ENCODE assay signal across 8 cellular contexts in genomic region chrX:15675490-15675921, GRCh38. TPM values are rescaled to one million over a fixed set of nuclear protein-coding genes. Genes with fewer than 3 reads are reported as not detected.
DNase-seq lines count a peak whose midpoint lies in the region; ATAC-seq and TF ChIP-seq lines count a peak whose summit lies in the region.

No MANE protein-coding gene starts in this region.

- ATAC-seq in HG02943 (IDR thresholded peaks at IDR 0.05; ENCODE audit: low read depth, unreplicated experiment) (peak; percentile 72), left lung (peak; percentile 83)

- DNase-seq in SKM-1 treated with dmso at 0.1 percent for 144 hours (lab: John Stamatoyannopoulos, UW; ENCODE audit: unreplicated experiment), result peak; percentile 64
- DNase-seq in SKM-1 (lab: John Stamatoyannopoulos, UW; ENCODE audit: unreplicated experiment), result no peak
- DNase-seq in NCI-H2029 treated with DMSO at 0.1 percent for 48 hours (lab: John Stamatoyannopoulos, UW), result peak; percentile 76
- peak; percentile 66 to 73 for DNase-seq in cerebellar nuclear complex (lab: John Stamatoyannopoulos, UW)
- peak; percentile 86 to 88 for DNase-seq in left lung
- DNase-seq in stimulated activated CD4-positive, alpha-beta T cell treated with anti-CD3 and anti-CD28 coated beads, Interleukin-2, amount 100 ng/mL, for 48 hours, result peak; percentile 66 to 88

- H3K27me3 ChIP-seq in left lung, result no peaks in the 10 kb centered on the region

- peaks cover 14 to 15% of the 10 kb centered on the region in 2 donors for H3K4me1 ChIP-seq in left lung

- no peaks in the 10 kb centered on the region for H3K9me3 ChIP-seq in left lung

- H3K4me3 ChIP-seq in left lung, result peak overlapping the region; percentile 59 to 64

- H3K36me3 ChIP-seq in left lung, result no peaks in the 10 kb centered on the region

- intact Hi-C loops in left lung (cut with DNase I), result no loop called here

- TF ChIP-seq CTCF in VCaP (conservative IDR thresholded peaks at IDR 0.05) (no peak), left lung (IDR thresholded peaks at IDR 0.05) (no peak)

- H3K27ac ChIP-seq in VCaP, result peak overlapping the region; percentile 86
- H3K27ac ChIP-seq in left lung, result peak overlapping the region; percentile 97

RNA-seq across cellular contexts. Expression of gene CLTRN, which starts 10.9 kb away (rescaled TPM):
- 1 to 10 TPM in 1 of 2 donors, under 1 TPM in 1; 0.39 to 1.3 TPM for total RNA-seq in left lung
